In genomic region chr20:59016795-59017492, GRCh38 we compare ENCODE assay signal across 1 cellular context.
TF ChIP-seq lines count a peak whose summit lies in the region.

No MANE protein-coding gene starts in this region.

TF ChIP-seq in IMR-90, 13 proteins besides CTCF, POLR2A, EP300 and RAD21:
- TF ChIP-seq ELK1 (IDR thresholded peaks at IDR 0.05; ENCODE audit: borderline replicate concordance, low read depth, low read length) (no peak), USF2 (IDR thresholded peaks at IDR 0.05; ENCODE audit: low read depth, low read length) (peak; percentile 33; the same call in 1 of the 2 replicates), RCOR1 (IDR thresholded peaks at IDR 0.05; ENCODE audit: insufficient replicate concordance, low read length) (no peak), RFX5 (IDR thresholded peaks at IDR 0.05; ENCODE audit: low read depth, low read length) (no peak)
